ENCODE assay signal across 14 cellular contexts in genomic region chr2:143255899-143256298, GRCh38.
DNase-seq lines count a peak whose midpoint lies in the region; ATAC-seq, FAIRE-seq and TF ChIP-seq lines count a peak whose summit lies in the region.
"Had no signal": no experiment of that assay in that cellular context is flagged by ENCODE, and none has a peak within 500 bp of the region (broad histone marks: within the 10 kb centered on the region; RNA-seq: fewer than 3 reads in every experiment).

No MANE protein-coding gene starts in this region.

- no peak for TF ChIP-seq CTCF in Peyer's patch (IDR thresholded peaks at IDR 0.05)
- no peak for TF ChIP-seq CTCF in body of pancreas (IDR thresholded peaks at IDR 0.05)
- TF ChIP-seq CTCF in mucosa of descending colon (IDR thresholded peaks at IDR 0.05): no peak

- FAIRE-seq in GM12891 (lab: Jason Lieb, UNC): peak; percentile 82
- FAIRE-seq: bronchial epithelial cell had no signal

- intact Hi-C loops in body of pancreas (cut with DNase I): no loop called here
- intact Hi-C loops in mucosa of descending colon (cut with DNase I, micrococcal nuclease): loop anchor here in 1 of 2 donors (5.0 kb wide), 1 partner anchor 144 kb away; no protein-coding TSS in a partner anchor

- peak; percentile 59 for ATAC-seq in GM19463 (IDR thresholded peaks at IDR 0.05; ENCODE audit: unreplicated experiment)
- peak; percentile 11 to 21 for ATAC-seq in naive B cell (ENCODE audit: low read depth in 2 of 2)
- ATAC-seq in body of pancreas: no peak
- ATAC-seq in mucosa of descending colon: no peak

- DNase-seq in GM12891 (ENCODE audit: insufficient read length, low spot score) (no peak), Peyer's patch (no peak), naive B cell (no peak), NCI-H2227 (lab: John Stamatoyannopoulos, UW; ENCODE audit: unreplicated experiment) (no peak), iPS-NIHi7 (ENCODE audit: extremely low spot score) (no peak), body of pancreas (no peak), mucosa of descending colon (no peak)
- DNase-seq: left ventricle myocardium inferior, NCI-H1694 treated with DMSO at 0.1 percent for 48 hours, NCI-H774, thyroid gland had no signal

- H3K4me1 Mint-ChIP-seq in naive B cell: peaks cover 34 to 65% (median 55%) of the 10 kb centered on the region in 3 donors

- H3K27me3 ChIP-seq in Peyer's patch (no peaks in the 10 kb centered on the region), body of pancreas (no peaks in the 10 kb centered on the region)
- H3K27me3 ChIP-seq: thyroid gland had no signal

- H3K4me3 ChIP-seq in Peyer's patch (no peak overlapping the region), body of pancreas (no peak overlapping the region), mucosa of descending colon (no peak overlapping the region)
- H3K4me3 ChIP-seq: HAP-1, left ventricle myocardium inferior, thyroid gland had no signal

- no peaks in the 10 kb centered on the region for H3K27me3 Mint-ChIP-seq in naive B cell

- H3K4me1 ChIP-seq in Peyer's patch (no peaks in the 10 kb centered on the region), body of pancreas (no peaks in the 10 kb centered on the region), mucosa of descending colon (ENCODE audit: low read depth) (no peaks in the 10 kb centered on the region)
- H3K4me1 ChIP-seq: HAP-1, left ventricle myocardium inferior, thyroid gland had no signal

- H3K9me3 Mint-ChIP-seq in naive B cell: no peaks in the 10 kb centered on the region

- peaks cover 5 to 7% of the 10 kb centered on the region in 2 donors for H3K36me3 Mint-ChIP-seq in naive B cell

- H3K9me3 ChIP-seq in Peyer's patch: no peaks in the 10 kb centered on the region
- no peaks in the 10 kb centered on the region for H3K9me3 ChIP-seq in body of pancreas
- no peaks in the 10 kb centered on the region for H3K9me3 ChIP-seq in mucosa of descending colon
- H3K9me3 ChIP-seq: HAP-1, left ventricle myocardium inferior, thyroid gland had no signal

- peak overlapping the region in 7 of 8 donors; percentile 31 to 75 (median 61) for H3K4me3 Mint-ChIP-seq in naive B cell

- H3K36me3 ChIP-seq in Peyer's patch (no peaks in the 10 kb centered on the region), body of pancreas (replicated peaks in 1 of 2; ENCODE audit: insufficient read depth in 1 of 2, low read depth in 2 of 2) (no peaks in the 10 kb centered on the region), mucosa of descending colon (ENCODE audit: low read depth) (no peaks in the 10 kb centered on the region)
- H3K36me3 ChIP-seq: HAP-1, left ventricle myocardium inferior, thyroid gland had no signal

- TF ChIP-seq POLR2A in GM12891 (IDR thresholded peaks at IDR 0.05; ENCODE audit: low read depth, low read length): no peak
- no peak for TF ChIP-seq POLR2A in Peyer's patch (IDR thresholded peaks at IDR 0.05)
- no peak for TF ChIP-seq POLR2A in body of pancreas (IDR thresholded peaks at IDR 0.05)

- H3K27ac Mint-ChIP-seq in naive B cell: peak overlapping the region; percentile 84 to 96 (median 88)

- H3K27ac ChIP-seq in Peyer's patch (peak overlapping the region; percentile 22 to 55 (median 43)), body of pancreas (no peak overlapping the region)
- H3K27ac ChIP-seq: left ventricle myocardium inferior, thyroid gland had no signal

TF ChIP-seq in GM12891, 5 proteins besides CTCF, POLR2A, EP300 and RAD21:
- TF ChIP-seq SPI1 (IDR thresholded peaks at IDR 0.05; ENCODE audit: low read depth, low read length): no peak
- no peak for TF ChIP-seq POU2F2 (IDR thresholded peaks at IDR 0.05; ENCODE audit: low read depth, low read length)
- TF ChIP-seq TAF1 (IDR thresholded peaks at IDR 0.05; ENCODE audit: low read depth, low read length): no peak

Comparison
In these comparisons a context has a peak if more than half of its experiments do, and no peak if none do; other contexts are left out.
1. ATAC-seq: peak in GM19463 (single experiment) and naive B cell (2 of 2); none in body of pancreas (single experiment) and mucosa of descending colon (single experiment).
2. H3K27ac ChIP-seq: peak in Peyer's patch (4 of 4); none in body of pancreas (0 of 4).